ENCODE assay signal across 1 cellular context in the genomic region with DNA sequence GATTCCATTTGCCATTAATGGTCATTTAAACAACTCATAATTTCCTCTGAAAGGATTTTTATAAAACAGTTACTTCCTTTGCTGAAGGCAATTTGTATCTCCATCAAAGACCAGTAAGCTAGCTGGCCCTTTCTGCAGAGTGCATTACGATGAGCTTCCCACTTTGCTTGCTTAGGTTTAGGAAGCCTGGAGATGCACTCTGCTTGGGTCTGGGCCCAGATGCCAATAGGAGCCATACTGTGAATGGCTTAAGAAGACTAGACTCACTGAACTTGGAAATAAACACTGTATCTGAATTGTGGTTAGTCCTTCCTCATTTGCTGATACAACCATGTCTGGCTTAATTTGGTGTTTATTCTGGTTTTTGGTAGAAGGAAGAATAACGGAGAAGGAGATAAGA.
TF ChIP-seq lines count a peak whose summit lies in the region.

No MANE protein-coding gene starts in this region.

TF ChIP-seq in GM23338, 12 proteins besides CTCF, POLR2A, EP300 and RAD21 (continued from another document):
- TF ChIP-seq, protein P1, sequence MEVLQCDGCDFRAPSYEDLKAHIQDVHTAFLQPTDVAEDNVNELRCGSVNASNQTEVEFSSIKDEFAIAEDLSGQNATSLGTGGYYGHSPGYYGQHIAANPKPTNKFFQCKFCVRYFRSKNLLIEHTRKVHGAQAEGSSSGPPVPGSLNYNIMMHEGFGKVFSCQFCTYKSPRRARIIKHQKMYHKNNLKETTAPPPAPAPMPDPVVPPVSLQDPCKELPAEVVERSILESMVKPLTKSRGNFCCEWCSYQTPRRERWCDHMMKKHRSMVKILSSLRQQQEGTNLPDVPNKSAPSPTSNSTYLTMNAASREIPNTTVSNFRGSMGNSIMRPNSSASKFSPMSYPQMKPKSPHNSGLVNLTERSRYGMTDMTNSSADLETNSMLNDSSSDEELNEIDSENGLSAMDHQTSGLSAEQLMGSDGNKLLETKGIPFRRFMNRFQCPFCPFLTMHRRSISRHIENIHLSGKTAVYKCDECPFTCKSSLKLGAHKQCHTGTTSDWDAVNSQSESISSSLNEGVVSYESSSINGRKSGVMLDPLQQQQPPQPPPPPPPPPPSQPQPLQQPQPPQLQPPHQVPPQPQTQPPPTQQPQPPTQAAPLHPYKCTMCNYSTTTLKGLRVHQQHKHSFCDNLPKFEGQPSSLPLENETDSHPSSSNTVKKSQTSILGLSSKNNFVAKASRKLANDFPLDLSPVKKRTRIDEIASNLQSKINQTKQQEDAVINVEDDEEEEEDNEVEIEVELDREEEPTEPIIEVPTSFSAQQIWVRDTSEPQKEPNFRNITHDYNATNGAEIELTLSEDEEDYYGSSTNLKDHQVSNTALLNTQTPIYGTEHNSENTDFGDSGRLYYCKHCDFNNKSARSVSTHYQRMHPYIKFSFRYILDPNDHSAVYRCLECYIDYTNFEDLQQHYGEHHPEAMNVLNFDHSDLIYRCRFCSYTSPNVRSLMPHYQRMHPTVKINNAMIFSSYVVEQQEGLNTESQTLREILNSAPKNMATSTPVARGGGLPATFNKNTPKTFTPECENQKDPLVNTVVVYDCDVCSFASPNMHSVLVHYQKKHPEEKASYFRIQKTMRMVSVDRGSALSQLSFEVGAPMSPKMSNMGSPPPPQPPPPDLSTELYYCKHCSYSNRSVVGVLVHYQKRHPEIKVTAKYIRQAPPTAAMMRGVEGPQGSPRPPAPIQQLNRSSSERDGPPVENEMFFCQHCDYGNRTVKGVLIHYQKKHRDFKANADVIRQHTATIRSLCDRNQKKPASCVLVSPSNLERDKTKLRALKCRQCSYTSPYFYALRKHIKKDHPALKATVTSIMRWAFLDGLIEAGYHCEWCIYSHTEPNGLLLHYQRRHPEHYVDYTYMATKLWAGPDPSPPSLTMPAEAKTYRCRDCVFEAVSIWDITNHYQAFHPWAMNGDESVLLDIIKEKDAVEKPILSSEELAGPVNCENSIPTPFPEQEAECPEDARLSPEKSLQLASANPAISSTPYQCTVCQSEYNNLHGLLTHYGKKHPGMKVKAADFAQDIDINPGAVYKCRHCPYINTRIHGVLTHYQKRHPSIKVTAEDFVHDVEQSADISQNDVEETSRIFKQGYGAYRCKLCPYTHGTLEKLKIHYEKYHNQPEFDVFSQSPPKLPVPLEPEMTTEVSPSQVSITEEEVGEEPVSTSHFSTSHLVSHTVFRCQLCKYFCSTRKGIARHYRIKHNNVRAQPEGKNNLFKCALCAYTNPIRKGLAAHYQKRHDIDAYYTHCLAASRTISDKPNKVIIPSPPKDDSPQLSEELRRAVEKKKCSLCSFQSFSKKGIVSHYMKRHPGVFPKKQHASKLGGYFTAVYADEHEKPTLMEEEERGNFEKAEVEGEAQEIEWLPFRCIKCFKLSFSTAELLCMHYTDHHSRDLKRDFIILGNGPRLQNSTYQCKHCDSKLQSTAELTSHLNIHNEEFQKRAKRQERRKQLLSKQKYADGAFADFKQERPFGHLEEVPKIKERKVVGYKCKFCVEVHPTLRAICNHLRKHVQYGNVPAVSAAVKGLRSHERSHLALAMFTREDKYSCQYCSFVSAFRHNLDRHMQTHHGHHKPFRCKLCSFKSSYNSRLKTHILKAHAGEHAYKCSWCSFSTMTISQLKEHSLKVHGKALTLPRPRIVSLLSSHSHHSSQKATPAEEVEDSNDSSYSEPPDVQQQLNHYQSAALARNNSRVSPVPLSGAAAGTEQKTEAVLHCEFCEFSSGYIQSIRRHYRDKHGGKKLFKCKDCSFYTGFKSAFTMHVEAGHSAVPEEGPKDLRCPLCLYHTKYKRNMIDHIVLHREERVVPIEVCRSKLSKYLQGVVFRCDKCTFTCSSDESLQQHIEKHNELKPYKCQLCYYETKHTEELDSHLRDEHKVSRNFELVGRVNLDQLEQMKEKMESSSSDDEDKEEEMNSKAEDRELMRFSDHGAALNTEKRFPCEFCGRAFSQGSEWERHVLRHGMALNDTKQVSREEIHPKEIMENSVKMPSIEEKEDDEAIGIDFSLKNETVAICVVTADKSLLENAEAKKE (CRISPR knock-in tag; IDR thresholded peaks at IDR 0.05): no peak
- TF ChIP-seq EZH2 (IDR thresholded peaks at IDR 0.05; ENCODE audit: low read depth, unreplicated experiment): no peak
- TF ChIP-seq, protein P2, sequence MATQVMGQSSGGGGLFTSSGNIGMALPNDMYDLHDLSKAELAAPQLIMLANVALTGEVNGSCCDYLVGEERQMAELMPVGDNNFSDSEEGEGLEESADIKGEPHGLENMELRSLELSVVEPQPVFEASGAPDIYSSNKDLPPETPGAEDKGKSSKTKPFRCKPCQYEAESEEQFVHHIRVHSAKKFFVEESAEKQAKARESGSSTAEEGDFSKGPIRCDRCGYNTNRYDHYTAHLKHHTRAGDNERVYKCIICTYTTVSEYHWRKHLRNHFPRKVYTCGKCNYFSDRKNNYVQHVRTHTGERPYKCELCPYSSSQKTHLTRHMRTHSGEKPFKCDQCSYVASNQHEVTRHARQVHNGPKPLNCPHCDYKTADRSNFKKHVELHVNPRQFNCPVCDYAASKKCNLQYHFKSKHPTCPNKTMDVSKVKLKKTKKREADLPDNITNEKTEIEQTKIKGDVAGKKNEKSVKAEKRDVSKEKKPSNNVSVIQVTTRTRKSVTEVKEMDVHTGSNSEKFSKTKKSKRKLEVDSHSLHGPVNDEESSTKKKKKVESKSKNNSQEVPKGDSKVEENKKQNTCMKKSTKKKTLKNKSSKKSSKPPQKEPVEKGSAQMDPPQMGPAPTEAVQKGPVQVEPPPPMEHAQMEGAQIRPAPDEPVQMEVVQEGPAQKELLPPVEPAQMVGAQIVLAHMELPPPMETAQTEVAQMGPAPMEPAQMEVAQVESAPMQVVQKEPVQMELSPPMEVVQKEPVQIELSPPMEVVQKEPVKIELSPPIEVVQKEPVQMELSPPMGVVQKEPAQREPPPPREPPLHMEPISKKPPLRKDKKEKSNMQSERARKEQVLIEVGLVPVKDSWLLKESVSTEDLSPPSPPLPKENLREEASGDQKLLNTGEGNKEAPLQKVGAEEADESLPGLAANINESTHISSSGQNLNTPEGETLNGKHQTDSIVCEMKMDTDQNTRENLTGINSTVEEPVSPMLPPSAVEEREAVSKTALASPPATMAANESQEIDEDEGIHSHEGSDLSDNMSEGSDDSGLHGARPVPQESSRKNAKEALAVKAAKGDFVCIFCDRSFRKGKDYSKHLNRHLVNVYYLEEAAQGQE (IDR thresholded peaks at IDR 0.05; ENCODE audit: unreplicated experiment): no peak
- TF ChIP-seq JUNB (IDR thresholded peaks at IDR 0.05; ENCODE audit: unreplicated experiment): no peak
- TF ChIP-seq NANOG (IDR thresholded peaks at IDR 0.05; ENCODE audit: borderline replicate concordance): no peak
- TF ChIP-seq EZH2phosphoT487 (IDR thresholded peaks at IDR 0.05; ENCODE audit: unreplicated experiment): no peak
- TF ChIP-seq STAT1 (IDR thresholded peaks at IDR 0.05; ENCODE audit: unreplicated experiment): no peak
